1 cellular context compared by ENCODE assay signal in the genomic region with DNA sequence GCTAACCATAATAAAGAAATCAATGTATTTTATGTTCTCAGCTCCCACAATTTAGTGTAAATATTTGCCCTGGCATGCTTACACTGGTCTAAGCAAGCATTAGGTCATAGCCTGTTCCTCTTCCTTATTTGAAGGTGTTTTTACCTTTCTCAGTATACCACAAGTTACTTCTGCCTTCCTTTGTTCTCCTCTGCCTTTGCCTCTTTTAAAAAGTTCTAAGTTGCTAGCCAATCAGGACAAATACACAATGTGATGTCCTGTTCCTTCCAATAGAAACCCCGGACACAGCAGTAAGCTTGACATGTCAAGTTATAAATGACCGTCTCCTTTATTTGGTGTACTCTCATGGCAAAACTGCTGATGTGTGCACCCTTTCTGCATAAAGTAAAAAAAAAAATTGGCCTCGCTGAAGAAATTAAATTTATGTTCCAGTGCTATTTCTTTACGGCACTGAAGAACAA.
TF ChIP-seq lines count a peak whose summit lies in the region.

No MANE protein-coding gene starts in this region.

TF ChIP-seq in HepG2, 621 proteins besides CTCF, POLR2A, EP300 and RAD21 (continued from another document and continues in another):
- TF ChIP-seq, protein P1, sequence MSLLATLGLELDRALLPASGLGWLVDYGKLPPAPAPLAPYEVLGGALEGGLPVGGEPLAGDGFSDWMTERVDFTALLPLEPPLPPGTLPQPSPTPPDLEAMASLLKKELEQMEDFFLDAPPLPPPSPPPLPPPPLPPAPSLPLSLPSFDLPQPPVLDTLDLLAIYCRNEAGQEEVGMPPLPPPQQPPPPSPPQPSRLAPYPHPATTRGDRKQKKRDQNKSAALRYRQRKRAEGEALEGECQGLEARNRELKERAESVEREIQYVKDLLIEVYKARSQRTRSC (CRISPR knock-in tag; IDR thresholded peaks at IDR 0.05; ENCODE audit: low read depth): no peak
- no peak for TF ChIP-seq NFE2L1 (CRISPR knock-in tag; IDR thresholded peaks at IDR 0.05; ENCODE audit: borderline replicate concordance)
- no peak for TF ChIP-seq ATM (IDR thresholded peaks at IDR 0.05; ENCODE audit: borderline replicate concordance)
- no peak for TF ChIP-seq FOXM1 (CRISPR knock-in tag; IDR thresholded peaks at IDR 0.05)
- TF ChIP-seq CAMTA2 (CRISPR knock-in tag; IDR thresholded peaks at IDR 0.05; ENCODE audit: borderline replicate concordance): no peak
- TF ChIP-seq ZNF644 (CRISPR knock-in tag; IDR thresholded peaks at IDR 0.05; ENCODE audit: low read depth): no peak
- TF ChIP-seq ZNF251 (CRISPR knock-in tag; IDR thresholded peaks at IDR 0.05): no peak
- no peak for TF ChIP-seq HDAC1 (CRISPR knock-in tag; IDR thresholded peaks at IDR 0.05)
- TF ChIP-seq, protein P2, sequence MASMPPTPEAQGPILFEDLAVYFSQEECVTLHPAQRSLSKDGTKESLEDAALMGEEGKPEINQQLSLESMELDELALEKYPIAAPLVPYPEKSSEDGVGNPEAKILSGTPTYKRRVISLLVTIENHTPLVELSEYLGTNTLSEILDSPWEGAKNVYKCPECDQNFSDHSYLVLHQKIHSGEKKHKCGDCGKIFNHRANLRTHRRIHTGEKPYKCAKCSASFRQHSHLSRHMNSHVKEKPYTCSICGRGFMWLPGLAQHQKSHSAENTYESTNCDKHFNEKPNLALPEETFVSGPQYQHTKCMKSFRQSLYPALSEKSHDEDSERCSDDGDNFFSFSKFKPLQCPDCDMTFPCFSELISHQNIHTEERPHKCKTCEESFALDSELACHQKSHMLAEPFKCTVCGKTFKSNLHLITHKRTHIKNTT (CRISPR knock-in tag; IDR thresholded peaks at IDR 0.05): no peak
- TF ChIP-seq, protein P3, sequence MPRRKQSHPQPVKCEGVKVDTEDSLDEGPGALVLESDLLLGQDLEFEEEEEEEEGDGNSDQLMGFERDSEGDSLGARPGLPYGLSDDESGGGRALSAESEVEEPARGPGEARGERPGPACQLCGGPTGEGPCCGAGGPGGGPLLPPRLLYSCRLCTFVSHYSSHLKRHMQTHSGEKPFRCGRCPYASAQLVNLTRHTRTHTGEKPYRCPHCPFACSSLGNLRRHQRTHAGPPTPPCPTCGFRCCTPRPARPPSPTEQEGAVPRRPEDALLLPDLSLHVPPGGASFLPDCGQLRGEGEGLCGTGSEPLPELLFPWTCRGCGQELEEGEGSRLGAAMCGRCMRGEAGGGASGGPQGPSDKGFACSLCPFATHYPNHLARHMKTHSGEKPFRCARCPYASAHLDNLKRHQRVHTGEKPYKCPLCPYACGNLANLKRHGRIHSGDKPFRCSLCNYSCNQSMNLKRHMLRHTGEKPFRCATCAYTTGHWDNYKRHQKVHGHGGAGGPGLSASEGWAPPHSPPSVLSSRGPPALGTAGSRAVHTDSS (CRISPR knock-in tag; conservative IDR thresholded peaks at IDR 0.05): no peak
- TF ChIP-seq, protein P4, sequence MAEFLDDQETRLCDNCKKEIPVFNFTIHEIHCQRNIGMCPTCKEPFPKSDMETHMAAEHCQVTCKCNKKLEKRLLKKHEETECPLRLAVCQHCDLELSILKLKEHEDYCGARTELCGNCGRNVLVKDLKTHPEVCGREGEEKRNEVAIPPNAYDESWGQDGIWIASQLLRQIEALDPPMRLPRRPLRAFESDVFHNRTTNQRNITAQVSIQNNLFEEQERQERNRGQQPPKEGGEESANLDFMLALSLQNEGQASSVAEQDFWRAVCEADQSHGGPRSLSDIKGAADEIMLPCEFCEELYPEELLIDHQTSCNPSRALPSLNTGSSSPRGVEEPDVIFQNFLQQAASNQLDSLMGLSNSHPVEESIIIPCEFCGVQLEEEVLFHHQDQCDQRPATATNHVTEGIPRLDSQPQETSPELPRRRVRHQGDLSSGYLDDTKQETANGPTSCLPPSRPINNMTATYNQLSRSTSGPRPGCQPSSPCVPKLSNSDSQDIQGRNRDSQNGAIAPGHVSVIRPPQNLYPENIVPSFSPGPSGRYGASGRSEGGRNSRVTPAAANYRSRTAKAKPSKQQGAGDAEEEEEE (CRISPR knock-in tag; IDR thresholded peaks at IDR 0.05; ENCODE audit: borderline replicate concordance): no peak
- no peak for TF ChIP-seq SRSF4 (IDR thresholded peaks at IDR 0.05; ENCODE audit: low read depth, low read length, poor library complexity, severe bottlenecking)
- no peak for TF ChIP-seq ISX (CRISPR knock-in tag; conservative IDR thresholded peaks at IDR 0.05)
- no peak for TF ChIP-seq HNRNPH1 (optimal IDR thresholded peaks at IDR 0.05; ENCODE audit: low read depth, low read length)
- TF ChIP-seq, protein P5, sequence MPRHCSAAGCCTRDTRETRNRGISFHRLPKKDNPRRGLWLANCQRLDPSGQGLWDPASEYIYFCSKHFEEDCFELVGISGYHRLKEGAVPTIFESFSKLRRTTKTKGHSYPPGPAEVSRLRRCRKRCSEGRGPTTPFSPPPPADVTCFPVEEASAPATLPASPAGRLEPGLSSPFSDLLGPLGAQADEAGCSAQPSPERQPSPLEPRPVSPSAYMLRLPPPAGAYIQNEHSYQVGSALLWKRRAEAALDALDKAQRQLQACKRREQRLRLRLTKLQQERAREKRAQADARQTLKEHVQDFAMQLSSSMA (CRISPR knock-in tag; IDR thresholded peaks at IDR 0.05): no peak
- TF ChIP-seq NR2F6 (IDR thresholded peaks at IDR 0.05): no peak
- peak; percentile 24; the same call in 1 of the 2 replicates for TF ChIP-seq NR2F6 (CRISPR knock-in tag; IDR thresholded peaks at IDR 0.05)
- TF ChIP-seq NR2F1 (CRISPR knock-in tag; IDR thresholded peaks at IDR 0.05): no peak
- TF ChIP-seq, protein P6, sequence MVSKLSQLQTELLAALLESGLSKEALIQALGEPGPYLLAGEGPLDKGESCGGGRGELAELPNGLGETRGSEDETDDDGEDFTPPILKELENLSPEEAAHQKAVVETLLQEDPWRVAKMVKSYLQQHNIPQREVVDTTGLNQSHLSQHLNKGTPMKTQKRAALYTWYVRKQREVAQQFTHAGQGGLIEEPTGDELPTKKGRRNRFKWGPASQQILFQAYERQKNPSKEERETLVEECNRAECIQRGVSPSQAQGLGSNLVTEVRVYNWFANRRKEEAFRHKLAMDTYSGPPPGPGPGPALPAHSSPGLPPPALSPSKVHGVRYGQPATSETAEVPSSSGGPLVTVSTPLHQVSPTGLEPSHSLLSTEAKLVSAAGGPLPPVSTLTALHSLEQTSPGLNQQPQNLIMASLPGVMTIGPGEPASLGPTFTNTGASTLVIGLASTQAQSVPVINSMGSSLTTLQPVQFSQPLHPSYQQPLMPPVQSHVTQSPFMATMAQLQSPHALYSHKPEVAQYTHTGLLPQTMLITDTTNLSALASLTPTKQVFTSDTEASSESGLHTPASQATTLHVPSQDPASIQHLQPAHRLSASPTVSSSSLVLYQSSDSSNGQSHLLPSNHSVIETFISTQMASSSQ (IDR thresholded peaks at IDR 0.05; ENCODE audit: low read depth): 0 out of 2 replicates have a peak, but pooled peaks have one; percentile 32
- TF ChIP-seq, protein P6 (CRISPR knock-in tag; IDR thresholded peaks at IDR 0.05; ENCODE audit: borderline replicate concordance): 0 out of 2 replicates have a peak, but pooled peaks have one; percentile 27
- TF ChIP-seq TMF1 (CRISPR knock-in tag; IDR thresholded peaks at IDR 0.05; ENCODE audit: low read depth): no peak
- TF ChIP-seq NCOR1 (IDR thresholded peaks at IDR 0.05; ENCODE audit: borderline replicate concordance, low read length): no peak
- no peak for TF ChIP-seq GATAD1 (CRISPR knock-in tag; IDR thresholded peaks at IDR 0.05)
- TF ChIP-seq HDAC6 (IDR thresholded peaks at IDR 0.05; ENCODE audit: low read depth, low read length): no peak
- no peak; the same call in 1 of the 2 replicates for TF ChIP-seq DMAP1 (CRISPR knock-in tag; IDR thresholded peaks at IDR 0.05)
- TF ChIP-seq NRL (CRISPR knock-in tag; IDR thresholded peaks at IDR 0.05; ENCODE audit: borderline replicate concordance): no peak
- TF ChIP-seq AGO2 (optimal IDR thresholded peaks at IDR 0.05; ENCODE audit: low read depth, low read length): no peak
- no peak for TF ChIP-seq NAIF1 (CRISPR knock-in tag; IDR thresholded peaks at IDR 0.05; ENCODE audit: borderline replicate concordance)
- no peak for TF ChIP-seq SSRP1 (CRISPR knock-in tag; IDR thresholded peaks at IDR 0.05)
- no peak for TF ChIP-seq FLYWCH1 (CRISPR knock-in tag; IDR thresholded peaks at IDR 0.05)
- TF ChIP-seq CBX5 (CRISPR knock-in tag; IDR thresholded peaks at IDR 0.05; ENCODE audit: borderline replicate concordance): no peak
- TF ChIP-seq GABPB1 (CRISPR knock-in tag; IDR thresholded peaks at IDR 0.05): no peak
- TF ChIP-seq RBFOX2 (IDR thresholded peaks at IDR 0.05; ENCODE audit: low read depth, low read length): no peak
- TF ChIP-seq NFKB2 (CRISPR knock-in tag; IDR thresholded peaks at IDR 0.05; ENCODE audit: borderline replicate concordance): no peak
- TF ChIP-seq MTA3 (CRISPR knock-in tag; IDR thresholded peaks at IDR 0.05): no peak
- TF ChIP-seq ZNF496 (CRISPR knock-in tag; IDR thresholded peaks at IDR 0.05; ENCODE audit: insufficient replicate concordance): no peak
- peak; percentile 26; the same call in 1 of the 2 replicates for TF ChIP-seq BCL6 (CRISPR knock-in tag; IDR thresholded peaks at IDR 0.05)
- no peak for TF ChIP-seq ZNF136 (CRISPR knock-in tag; IDR thresholded peaks at IDR 0.05; ENCODE audit: low read depth)
- no peak for TF ChIP-seq ZNF629 (CRISPR knock-in tag; conservative IDR thresholded peaks at IDR 0.05)
- TF ChIP-seq ZNF772 (CRISPR knock-in tag; IDR thresholded peaks at IDR 0.05): no peak
- no peak for TF ChIP-seq IKZF4 (CRISPR knock-in tag; IDR thresholded peaks at IDR 0.05; ENCODE audit: borderline replicate concordance, low read depth, not compliant biosample characterization)
- peak; percentile 74 for TF ChIP-seq MED1 (CRISPR knock-in tag; IDR thresholded peaks at IDR 0.05)
- TF ChIP-seq SMAD9 (CRISPR knock-in tag; IDR thresholded peaks at IDR 0.05): no peak
- TF ChIP-seq GFI1 (CRISPR knock-in tag; IDR thresholded peaks at IDR 0.05; ENCODE audit: borderline replicate concordance): 0 out of 2 replicates have a peak, but pooled peaks have one; percentile 48
- no peak for TF ChIP-seq ZNF614 (CRISPR knock-in tag; IDR thresholded peaks at IDR 0.05; ENCODE audit: borderline replicate concordance)
- peak; percentile 27; the same call in 1 of the 2 replicates for TF ChIP-seq HOXA3 (CRISPR knock-in tag; IDR thresholded peaks at IDR 0.05)
- no peak for TF ChIP-seq KAT8 (CRISPR knock-in tag; IDR thresholded peaks at IDR 0.05)
- TF ChIP-seq KLF15 (CRISPR knock-in tag; IDR thresholded peaks at IDR 0.05; ENCODE audit: borderline replicate concordance): no peak
- TF ChIP-seq ZNF367 (CRISPR knock-in tag; IDR thresholded peaks at IDR 0.05; ENCODE audit: borderline replicate concordance): no peak
- no peak for TF ChIP-seq ZNF549 (CRISPR knock-in tag; IDR thresholded peaks at IDR 0.05)
- no peak for TF ChIP-seq MAFG (CRISPR knock-in tag; IDR thresholded peaks at IDR 0.05)
- TF ChIP-seq RFXANK (CRISPR knock-in tag; IDR thresholded peaks at IDR 0.05): no peak
- TF ChIP-seq NFRKB (IDR thresholded peaks at IDR 0.05): no peak
- no peak for TF ChIP-seq RORA (CRISPR knock-in tag; IDR thresholded peaks at IDR 0.05)
- no peak for TF ChIP-seq ASH2L (IDR thresholded peaks at IDR 0.05; ENCODE audit: insufficient read length, low read depth, low read length)
- no peak for TF ChIP-seq ZNF484 (CRISPR knock-in tag; IDR thresholded peaks at IDR 0.05; ENCODE audit: borderline replicate concordance, low read depth)
- no peak for TF ChIP-seq SETDB1 (CRISPR knock-in tag; IDR thresholded peaks at IDR 0.05; ENCODE audit: borderline replicate concordance)
- no peak for TF ChIP-seq KLF6 (CRISPR knock-in tag; IDR thresholded peaks at IDR 0.05)
- TF ChIP-seq ZNF75D (CRISPR knock-in tag; IDR thresholded peaks at IDR 0.05; ENCODE audit: borderline replicate concordance): no peak
- TF ChIP-seq TGIF2 (CRISPR knock-in tag; IDR thresholded peaks at IDR 0.05): no peak
- no peak for TF ChIP-seq PAF1 (CRISPR knock-in tag; IDR thresholded peaks at IDR 0.05)
- no peak for TF ChIP-seq GTF3A (CRISPR knock-in tag; conservative IDR thresholded peaks at IDR 0.05)
- TF ChIP-seq ZNF124 (CRISPR knock-in tag; IDR thresholded peaks at IDR 0.05): no peak
- no peak for TF ChIP-seq POGZ (CRISPR knock-in tag; IDR thresholded peaks at IDR 0.05)
- no peak for TF ChIP-seq ZNF44 (CRISPR knock-in tag; IDR thresholded peaks at IDR 0.05)
- no peak for TF ChIP-seq ZNF383 (CRISPR knock-in tag; IDR thresholded peaks at IDR 0.05; ENCODE audit: borderline replicate concordance)
- no peak for TF ChIP-seq TEAD2 (CRISPR knock-in tag; IDR thresholded peaks at IDR 0.05)
